10 cellular contexts compared by ENCODE assay signal in genomic region chr7:101108330-101108857, GRCh38. TPM values are rescaled to one million over a fixed set of nuclear protein-coding genes. Genes with fewer than 3 reads are reported as not detected.
A peak's percentile ranks its signal among the peaks of the same experiment; 100 is the strongest.
DNase-seq lines count a peak whose midpoint lies in the region; ATAC-seq, FAIRE-seq and TF ChIP-seq lines count a peak whose summit lies in the region.
"Had no signal": no experiment of that assay in that cellular context is flagged by ENCODE, and none has a peak within 500 bp of the region (broad histone marks: within the 10 kb centered on the region; RNA-seq: fewer than 3 reads in every experiment).

No MANE protein-coding gene starts in this region.

- SMC1A ChIA-PET in GM12878 (lab: Charles Lee; ENCODE audit: uncharacterized antibody, unreplicated experiment): interaction anchor here (0.8 to 1.5 kb wide), 6 partner anchors 12 to 84 kb away, joined by 3 to 8 read pairs (median 4); no protein-coding TSS in a partner anchor

- intact Hi-C loops in GM12878 (cut with micrococcal nuclease; ENCODE audit: unreplicated experiment): no loop called here
- intact Hi-C loops in vagina (cut with DNase I): no loop called here

- H3K27me3 ChIP-seq in GM12878 (replicated peaks in 1 of 2; ENCODE audit: control insufficient read depth in 2 of 2, insufficient read depth in 2 of 2, low read length in 1 of 2) (no peaks in the 10 kb centered on the region), vagina (no peaks in the 10 kb centered on the region)

- TF ChIP-seq EP300 in GM12878 (IDR thresholded peaks at IDR 0.05; ENCODE audit: borderline replicate concordance in 1 of 2, control insufficient read depth in 1 of 2, low read depth in 2 of 2, low read length in 2 of 2): no peak

- peak; percentile 92 for ATAC-seq in GM12878

- H3K4me3 ChIP-seq in GM12878: no peak overlapping the region
- no peak overlapping the region for H3K4me3 ChIP-seq in vagina

- POLR2A ChIA-PET in GM12878 (lab: Charles Lee): interaction anchor here (0.7 to 3.3 kb wide), 6 partner anchors 10 to 32 kb away, joined by 3 to 24 read pairs (median 4); partner anchors contain the start of gene TRIM56

- no peaks in the 10 kb centered on the region for H3K79me2 ChIP-seq in GM12878 (ENCODE audit: control insufficient read depth, insufficient read depth, low read length)

- BruUV-seq in GM12878 (replicated peaks; lab: Mats Ljungman, UMichigan): no TSS peak

- peak overlapping the region; percentile 37; the same call in 1 of the 2 replicates for H2AFZ ChIP-seq in GM12878 (ENCODE audit: control insufficient read depth, low read depth, low read length)

- CTCF ChIA-PET in GM12878 (lab: Yijun Ruan, JAX): interaction anchor here (0.8 to 3.4 kb wide), 9 partner anchors 12 to 84 kb away, joined by 3 to 11 read pairs (median 5); partner anchors contain the start of gene TRIM56

- in situ Hi-C loops in GM12878 (cut with MboI): no loop called here

- no peaks in the 10 kb centered on the region for H4K20me1 ChIP-seq in GM12878 (ENCODE audit: control insufficient read depth, insufficient read depth)

- no peaks in the 10 kb centered on the region for H3K9me3 ChIP-seq in GM12878 (replicated peaks; ENCODE audit: control insufficient read depth, insufficient read depth, low read length)
- H3K9me3 ChIP-seq in vagina: no peaks in the 10 kb centered on the region

- H3K4me1 ChIP-seq in GM12878 (ENCODE audit: control insufficient read depth, insufficient read depth, low read length) (peaks cover 12% of the 10 kb centered on the region), vagina (no peaks in the 10 kb centered on the region)

- TF ChIP-seq RAD21 in GM12878 (IDR thresholded peaks at IDR 0.05; ENCODE audit: insufficient read depth, low read depth, low read length): no peak

- no peak for TF ChIP-seq POLR2A in GM12878 (IDR thresholded peaks at IDR 0.05; ENCODE audit: low read depth, low read length)
- TF ChIP-seq POLR2A in vagina (IDR thresholded peaks at IDR 0.05): no peak

- RAD21 ChIA-PET in GM12878 (lab: Charles Lee; ENCODE audit: unreplicated experiment): interaction anchor here (0.7 to 2.0 kb wide), 5 partner anchors 14 to 34 kb away, joined by 3 to 14 read pairs (median 5); partner anchors contain the start of genes SERPINE1 and TRIM56

- H3K27ac ChIP-seq in GM12878 (ENCODE audit: control insufficient read depth, insufficient read depth) (no peak overlapping the region), vagina (peak overlapping the region; percentile 4)

- DNase-seq in SIG-M5 treated with dmso at 0.1 percent for 504 hours (lab: John Stamatoyannopoulos, UW; ENCODE audit: unreplicated experiment) (peak; percentile 66), SIG-M5 (lab: John Stamatoyannopoulos, UW) (no peak), GM12878 (ENCODE audit: low read depth, low spot score) (peak; percentile 51), left kidney (ENCODE audit: low read depth, low spot score) (peak; percentile 74), vagina (ENCODE audit: extremely low spot score in 2 of 2) (no peak), mesenteric fat pad (ENCODE audit: low spot score) (no peak), superior temporal gyrus (ENCODE audit: extremely low spot score) (no peak), islet precursor cell (no peak)
- DNase-seq: endodermal cell, NCI-H2171 had no signal

- 4% methylated on average over 16 of the region's 16 CpGs for WGBS in GM12878 (ENCODE audit: insufficient coverage, insufficient replicate concordance, low lambda C conversion rate, missing lambda C conversion rate)

- FAIRE-seq in GM12878 (lab: Jason Lieb, UNC): no peak

- TF ChIP-seq CTCF in GM12878 (IDR thresholded peaks at IDR 0.05 in 2 of 3, conservative IDR thresholded peaks at IDR 0.05 in 1 of 3; ENCODE audit: control insufficient read depth in 2 of 3, extremely low read depth in 1 of 3, insufficient read depth in 1 of 3, low read depth in 3 of 3, low read length in 3 of 3): no peak
- TF ChIP-seq CTCF in vagina (IDR thresholded peaks at IDR 0.05): no peak

- H3K36me3 ChIP-seq in GM12878 (ENCODE audit: control insufficient read depth in 2 of 2, insufficient read depth in 2 of 2, low read length in 1 of 2): no peaks in the 10 kb centered on the region
- H3K36me3 ChIP-seq in vagina: no peaks in the 10 kb centered on the region

- H3K9ac ChIP-seq in GM12878 (ENCODE audit: control insufficient read depth, insufficient read depth, low read length): no peak overlapping the region

- no peak overlapping the region for H3K4me2 ChIP-seq in GM12878 (ENCODE audit: control insufficient read depth, insufficient read depth)

RNA-seq across cellular contexts. Expression of gene SERPINE1, which starts 18.5 kb away (rescaled TPM):
- total RNA-seq in GM12878 (2013; cell fraction: nucleolus; rRNA removed): 1.3 and 1.4 TPM in 2 replicates
- total RNA-seq in GM12878 (2014; rRNA removed) (0.23 and 0.33 TPM in 2 replicates), GM12878 (2014; rRNA removed; fragmentation: Illumina TruSeq; extraction: Trizol) (0.14 and 0.27 TPM in 2 replicates), GM12878 (2021) (0.46 and 0.66 TPM in 2 replicates), vagina (14.7 TPM), mesenteric fat pad (130 TPM)
- 0.58 TPM for polyA plus RNA-seq in GM12878 (2011; ENCODE audit: low read depth)
- polyA plus RNA-seq in GM12878 (2011; rRNA removed) (1.5 and 2.4 TPM in 2 replicates), GM12878 (2014; fragmentation: Illumina TruSeq; extraction: Trizol) (0.25 and 0.41 TPM in 2 replicates), GM12878 (2014; fragmentation: Nextera tagmentation; extraction: Ambion mirVana) (under 1 TPM; 0.20 to 0.39 TPM), GM12878 (2014; rRNA removed) (0.52 and 0.58 TPM in 2 replicates), GM12878 (2016; fragmentation: Nextera tagmentation; extraction: Ambion mirVana) (under 1 TPM; 0.75 to 0.83 TPM)
- 3.1 and 3.2 TPM in 2 replicates for polyA plus RNA-seq in GM12878 (2011; cell fraction: cytosol; rRNA removed)
- polyA plus RNA-seq in GM12878 (2011; cell fraction: nucleus; rRNA removed): 1.2 and 1.5 TPM in 2 replicates
- polyA plus RNA-seq in GM12878 (2012): 0.93 and 0.94 TPM in 2 replicates
- polyA minus RNA-seq in GM12878 (2011; rRNA and poly(A)+ RNA removed): 2.0 and 3.0 TPM in 2 replicates
- polyA minus RNA-seq in GM12878 (2011; cell fraction: cytosol; rRNA and poly(A)+ RNA removed): 1.0 and 1.3 TPM in 2 replicates
- polyA minus RNA-seq in GM12878 (2011; cell fraction: nucleus; rRNA and poly(A)+ RNA removed): 0.48 TPM in 2 replicates

RNA-seq across cellular contexts. Expression of gene TRIM56, which starts 23.1 kb away (rescaled TPM):
- total RNA-seq in GM12878 (2013; cell fraction: nucleolus; rRNA removed): 63.4 and 67.9 TPM in 2 replicates
- total RNA-seq in GM12878 (2014; rRNA removed): 14.1 and 16.2 TPM in 2 replicates
- total RNA-seq in GM12878 (2014; rRNA removed; fragmentation: Illumina TruSeq; extraction: Trizol): 12.3 and 12.7 TPM in 2 replicates
- 33.8 and 37.5 TPM in 2 replicates for total RNA-seq in GM12878 (2021)
- polyA plus RNA-seq in GM12878 (2011; ENCODE audit: low read depth): 10.6 TPM
- 9.6 and 10.8 TPM in 2 replicates for polyA plus RNA-seq in GM12878 (2011; rRNA removed)
- polyA plus RNA-seq in GM12878 (2011; cell fraction: cytosol; rRNA removed): 7.9 and 8.0 TPM in 2 replicates
- 16.6 and 28.9 TPM in 2 replicates for polyA plus RNA-seq in GM12878 (2011; cell fraction: nucleus; rRNA removed)
- 17.9 and 29.2 TPM in 2 replicates for polyA plus RNA-seq in GM12878 (2012)
- 19.5 and 19.8 TPM in 2 replicates for polyA plus RNA-seq in GM12878 (2014; fragmentation: Illumina TruSeq; extraction: Trizol)
- polyA plus RNA-seq in GM12878 (2014; fragmentation: Nextera tagmentation; extraction: Ambion mirVana): 1 to 10 TPM; 3.2 to 8.3 TPM
- polyA plus RNA-seq in GM12878 (2014; rRNA removed): 19.1 and 20.7 TPM in 2 replicates
- polyA plus RNA-seq in GM12878 (2016; fragmentation: Nextera tagmentation; extraction: Ambion mirVana): 10 to 100 TPM; 10.3 to 10.8 TPM
- 23.3 and 43.7 TPM in 2 replicates for polyA minus RNA-seq in GM12878 (2011; rRNA and poly(A)+ RNA removed)
- 9.8 and 12.2 TPM in 2 replicates for polyA minus RNA-seq in GM12878 (2011; cell fraction: cytosol; rRNA and poly(A)+ RNA removed)
- polyA minus RNA-seq in GM12878 (2011; cell fraction: nucleus; rRNA and poly(A)+ RNA removed): 11.4 and 24.9 TPM in 2 replicates
- 19.4 TPM for total RNA-seq in vagina
- 48.2 TPM for total RNA-seq in mesenteric fat pad

RNA-seq across cellular contexts. Expression of gene AP1S1, which starts 45.9 kb away (rescaled TPM):
- total RNA-seq in GM12878 (2013; cell fraction: nucleolus; rRNA removed): 10.0 and 11.2 TPM in 2 replicates
- total RNA-seq in GM12878 (2014; rRNA removed): 89.4 and 103 TPM in 2 replicates
- 48.6 and 48.9 TPM in 2 replicates for total RNA-seq in GM12878 (2014; rRNA removed; fragmentation: Illumina TruSeq; extraction: Trizol)
- total RNA-seq in GM12878 (2021): 58.5 and 63.5 TPM in 2 replicates
- polyA plus RNA-seq in GM12878 (2011; ENCODE audit: low read depth): 53.1 TPM
- 103 and 121 TPM in 2 replicates for polyA plus RNA-seq in GM12878 (2011; rRNA removed)
- 132 and 133 TPM in 2 replicates for polyA plus RNA-seq in GM12878 (2011; cell fraction: cytosol; rRNA removed)
- polyA plus RNA-seq in GM12878 (2011; cell fraction: nucleus; rRNA removed): 70.1 and 95.2 TPM in 2 replicates
- polyA plus RNA-seq in GM12878 (2012): 63.7 and 83.5 TPM in 2 replicates
- polyA plus RNA-seq in GM12878 (2014; fragmentation: Illumina TruSeq; extraction: Trizol): 59.2 and 61.3 TPM in 2 replicates
- 1 to 10 TPM; 2.5 to 7.9 TPM for polyA plus RNA-seq in GM12878 (2014; fragmentation: Nextera tagmentation; extraction: Ambion mirVana)
- 101 and 115 TPM in 2 replicates for polyA plus RNA-seq in GM12878 (2014; rRNA removed)
- 10 to 100 TPM; 26.3 to 30.7 TPM for polyA plus RNA-seq in GM12878 (2016; fragmentation: Nextera tagmentation; extraction: Ambion mirVana)
- polyA minus RNA-seq in GM12878 (2011; rRNA and poly(A)+ RNA removed): 59.1 and 71.1 TPM in 2 replicates
- polyA minus RNA-seq in GM12878 (2011; cell fraction: cytosol; rRNA and poly(A)+ RNA removed): 18.3 and 22.6 TPM in 2 replicates
- 7.1 and 7.4 TPM in 2 replicates for polyA minus RNA-seq in GM12878 (2011; cell fraction: nucleus; rRNA and poly(A)+ RNA removed)
- total RNA-seq in vagina: 42.5 TPM
- 30.4 TPM for total RNA-seq in mesenteric fat pad

RNA-seq across cellular contexts. Expression of gene VGF, which starts 57.0 kb away (rescaled TPM):
- 0.19 TPM in 1 of 2 replicates, not detected in the other for total RNA-seq in GM12878 (2013; cell fraction: nucleolus; rRNA removed)
- 0.11 TPM in 1 of 2 replicates, not detected in the other for total RNA-seq in GM12878 (2014; rRNA removed)
- 0.09 TPM in 1 of 2 replicates, not detected in the other for total RNA-seq in GM12878 (2014; rRNA removed; fragmentation: Illumina TruSeq; extraction: Trizol)
- total RNA-seq in GM12878 (2021): 0.11 and 0.23 TPM in 2 replicates
- polyA plus RNA-seq in GM12878 (2011; ENCODE audit: low read depth): not detected
- not detected in 2 replicates for polyA plus RNA-seq in GM12878 (2011; rRNA removed)
- 0.03 TPM in 1 of 2 replicates, not detected in the other for polyA plus RNA-seq in GM12878 (2011; cell fraction: cytosol; rRNA removed)
- polyA plus RNA-seq in GM12878 (2011; cell fraction: nucleus; rRNA removed): 0.10 and 0.16 TPM in 2 replicates
- polyA plus RNA-seq in GM12878 (2012): 0.05 and 0.08 TPM in 2 replicates
- polyA plus RNA-seq in GM12878 (2014; fragmentation: Illumina TruSeq; extraction: Trizol): not detected in 2 replicates
- polyA plus RNA-seq in GM12878 (2014; fragmentation: Nextera tagmentation; extraction: Ambion mirVana): not detected
- 0.20 TPM in 1 of 2 replicates, not detected in the other for polyA plus RNA-seq in GM12878 (2014; rRNA removed)
- polyA plus RNA-seq in GM12878 (2016; fragmentation: Nextera tagmentation; extraction: Ambion mirVana): under 1 TPM; 0.09 to 0.25 TPM
- polyA minus RNA-seq in GM12878 (2011; rRNA and poly(A)+ RNA removed): not detected in 2 replicates
- polyA minus RNA-seq in GM12878 (2011; cell fraction: cytosol; rRNA and poly(A)+ RNA removed): not detected in 2 replicates
- polyA minus RNA-seq in GM12878 (2011; cell fraction: nucleus; rRNA and poly(A)+ RNA removed): not detected in 2 replicates
- 1.2 TPM for total RNA-seq in vagina
- total RNA-seq in mesenteric fat pad: 0.22 TPM

Comparison
In these comparisons a context has a peak if more than half of its experiments do, and no peak if none do; other contexts are left out.
1. DNase-seq: peak in SIG-M5 treated with dmso at 0.1 percent for 504 hours (single experiment), GM12878 (single experiment) and left kidney (single experiment); none in SIG-M5 (single experiment), vagina (0 of 2), mesenteric fat pad (single experiment), superior temporal gyrus (single experiment) and islet precursor cell (single experiment).